ENCODE assay signal across 2 cellular contexts in genomic region chr3:49674491-49674983, GRCh38.
TF ChIP-seq lines count a peak whose summit lies in the region.

No MANE protein-coding gene starts in this region.

TF ChIP-seq in Ishikawa, 13 proteins besides CTCF, POLR2A, EP300 and RAD21:
- TF ChIP-seq REST (IDR thresholded peaks at IDR 0.05; ENCODE audit: low read depth) = no peak
- TF ChIP-seq USF1 (IDR thresholded peaks at IDR 0.05) = no peak
- no peak for TF ChIP-seq EGR1 (IDR thresholded peaks at IDR 0.05)
- no peak for TF ChIP-seq FOXM1 (IDR thresholded peaks at IDR 0.05; ENCODE audit: borderline replicate concordance, low read depth)
- peak; percentile 61; the same call in 1 of the 2 replicates for TF ChIP-seq YY1 (IDR thresholded peaks at IDR 0.05; ENCODE audit: low read depth)
- TF ChIP-seq CREB1 (IDR thresholded peaks at IDR 0.05; ENCODE audit: low read depth) = no peak
- TF ChIP-seq MAX (IDR thresholded peaks at IDR 0.05) = peak; percentile 44
- TF ChIP-seq TAF1 (IDR thresholded peaks at IDR 0.05; ENCODE audit: low read depth) = peak; percentile 27
- no peak for TF ChIP-seq CEBPB (IDR thresholded peaks at IDR 0.05)
- TF ChIP-seq TCF12 (IDR thresholded peaks at IDR 0.05; ENCODE audit: low read depth) = no peak
- no peak for TF ChIP-seq NFIC (IDR thresholded peaks at IDR 0.05)
- TF ChIP-seq ZBTB7A (IDR thresholded peaks at IDR 0.05; ENCODE audit: low read depth) = no peak
- no peak for TF ChIP-seq TEAD4 (IDR thresholded peaks at IDR 0.05)

TF ChIP-seq in K562, 482 proteins besides CTCF, POLR2A, EP300 and RAD21:
- TF ChIP-seq PREB (CRISPR knock-in tag; IDR thresholded peaks at IDR 0.05) (0 out of 2 replicates have a peak, but pooled peaks have one; percentile 37), HDAC2 (IDR thresholded peaks at IDR 0.05) (no peak), POLR2G (IDR thresholded peaks at IDR 0.05; ENCODE audit: low read depth, low read length) (0 out of 2 replicates have a peak, but pooled peaks have one; percentile 13), STAT5A (IDR thresholded peaks at IDR 0.05; ENCODE audit: borderline replicate concordance, low read length) (no peak), PHF20 (IDR thresholded peaks at IDR 0.05; ENCODE audit: partially characterized antibody) (peak; percentile 64), ZNF3 (CRISPR knock-in tag; IDR thresholded peaks at IDR 0.05) (no peak), FOXA3 (CRISPR knock-in tag; conservative IDR thresholded peaks at IDR 0.05 in 1 of 2, IDR thresholded peaks at IDR 0.05 in 1 of 2) (peak in 1 of 2 experiments; percentile 64; a peak in 1 of 4 replicates), NFYB (IDR thresholded peaks at IDR 0.05; ENCODE audit: extremely low read depth, insufficient read length) (no peak), HDAC1 (IDR thresholded peaks at IDR 0.05) (peak in 1 of 2 experiments; percentile 89; a peak in 2 of 4 replicates), NR3C1 (CRISPR knock-in tag; IDR thresholded peaks at IDR 0.05) (no peak), RBFOX2 (IDR thresholded peaks at IDR 0.05; ENCODE audit: low read depth, low read length) (peak; percentile 65; the same call in 1 of the 2 replicates), SMAD3 (CRISPR knock-in tag; conservative IDR thresholded peaks at IDR 0.05) (no peak), TGIF2 (CRISPR knock-in tag; IDR thresholded peaks at IDR 0.05) (0 out of 2 replicates have a peak, but pooled peaks have one; percentile 54), JUN (IDR thresholded peaks at IDR 0.05; ENCODE audit: borderline replicate concordance, low read depth, low read length) (no peak), JUN (CRISPR knock-in tag; IDR thresholded peaks at IDR 0.05; ENCODE audit: borderline replicate concordance) (peak; percentile 78; the same call in 1 of the 2 replicates), HDAC6 (IDR thresholded peaks at IDR 0.05; ENCODE audit: low read depth, low read length) (no peak), CREB1 (IDR thresholded peaks at IDR 0.05) (no peak), CREB1 (CRISPR knock-in tag; IDR thresholded peaks at IDR 0.05) (peak; percentile 53), ARID1B (IDR thresholded peaks at IDR 0.05) (no peak), NKRF (IDR thresholded peaks at IDR 0.05; ENCODE audit: borderline replicate concordance) (peak; percentile 78), TEAD1 (CRISPR knock-in tag; IDR thresholded peaks at IDR 0.05) (peak in 1 of 2 experiments; percentile 77; a peak in 2 of 4 replicates), XRCC5 (IDR thresholded peaks at IDR 0.05; ENCODE audit: low read depth, low read length) (no peak), FOXO4 (CRISPR knock-in tag; IDR thresholded peaks at IDR 0.05) (no peak), FOXM1 (IDR thresholded peaks at IDR 0.05; ENCODE audit: low read depth) (no peak), FOXM1 (CRISPR knock-in tag; IDR thresholded peaks at IDR 0.05; ENCODE audit: low read depth) (peak; percentile 42; the same call in 1 of the 2 replicates), AFF4 (CRISPR knock-in tag; IDR thresholded peaks at IDR 0.05) (no peak), SAP30 (IDR thresholded peaks at IDR 0.05; ENCODE audit: borderline replicate concordance, insufficient read depth, low read depth, low read length, poor library complexity, severe bottlenecking) (peak; percentile 85), MYC (IDR thresholded peaks at IDR 0.05; ENCODE audit: low read depth, low read length) (0 out of 2 replicates have a peak, but pooled peaks have one; percentile 44), MYC (CRISPR knock-in tag; IDR thresholded peaks at IDR 0.05; ENCODE audit: borderline replicate concordance, low read depth) (no peak), ARID4B (CRISPR knock-in tag; IDR thresholded peaks at IDR 0.05) (peak; percentile 98), ERF (CRISPR knock-in tag; IDR thresholded peaks at IDR 0.05) (no peak), RBM14 (IDR thresholded peaks at IDR 0.05; ENCODE audit: borderline replicate concordance, insufficient read depth, low read depth, low read length) (no peak), SPI1 (IDR thresholded peaks at IDR 0.05; ENCODE audit: borderline replicate concordance, low read depth, low read length) (peak; percentile 3; the same call in 1 of the 2 replicates), NRF1 (conservative IDR thresholded peaks at IDR 0.05 in 1 of 2, IDR thresholded peaks at IDR 0.05 in 1 of 2) (peak in 1 of 2 experiments; percentile 75; a peak in 2 of 4 replicates), MAX (CRISPR knock-in tag; IDR thresholded peaks at IDR 0.05) (peak; percentile 68; the same call in 1 of the 2 replicates), MAZ (CRISPR knock-in tag; conservative IDR thresholded peaks at IDR 0.05 in 1 of 2, IDR thresholded peaks at IDR 0.05 in 1 of 2) (peak in 1 of 2 experiments; percentile 1; a peak in 1 of 4 replicates), NFIX (CRISPR knock-in tag; IDR thresholded peaks at IDR 0.05; ENCODE audit: low read depth) (no peak), ZBTB1 (CRISPR knock-in tag; IDR thresholded peaks at IDR 0.05; ENCODE audit: borderline replicate concordance, low read depth) (peak; percentile 65; the same call in 1 of the 2 replicates), RBM25 (IDR thresholded peaks at IDR 0.05; ENCODE audit: low read depth, low read length, severe bottlenecking) (no peak), FOXP1 (CRISPR knock-in tag; IDR thresholded peaks at IDR 0.05) (peak; percentile 92), CEBPG (CRISPR knock-in tag; IDR thresholded peaks at IDR 0.05) (peak; percentile 28; the same call in 1 of the 2 replicates), CEBPG (tag; conservative IDR thresholded peaks at IDR 0.05 in 1 of 2, IDR thresholded peaks at IDR 0.05 in 1 of 2) (no peak)
